10 cellular contexts compared by ENCODE assay signal in genomic region chr3:42097166-42097946, GRCh38. TPM values are rescaled to one million over a fixed set of nuclear protein-coding genes. Genes with fewer than 3 reads are reported as not detected.
DNase-seq lines count a peak whose midpoint lies in the region; ATAC-seq and TF ChIP-seq lines count a peak whose summit lies in the region.
"Had no signal": no experiment of that assay in that cellular context is flagged by ENCODE, and none has a peak within 500 bp of the region (broad histone marks: within the 10 kb centered on the region; RNA-seq: fewer than 3 reads in every experiment).

No MANE protein-coding gene starts in this region.

- peaks cover 31% of the 10 kb centered on the region for H3K4me1 ChIP-seq in mammary epithelial cell (ENCODE audit: insufficient read depth, low read length)

- BruUV-seq in mammary epithelial cell (replicated peaks; lab: Mats Ljungman, UMichigan) = no TSS peak

- H3K9me3 Mint-ChIP-seq in IgD-negative memory B cell (peaks cover 0 to 1% (median 0%) of the 10 kb centered on the region in 3 donors), naive B cell (peaks cover 0 to under 1% (median 0%) of the 10 kb centered on the region in 7 donors)

- H3K36me3 ChIP-seq in mammary epithelial cell (ENCODE audit: insufficient read depth, low read length) = no peaks in the 10 kb centered on the region

- no peaks in the 10 kb centered on the region for H3K27me3 Mint-ChIP-seq in IgD-negative memory B cell
- no peaks in the 10 kb centered on the region for H3K27me3 Mint-ChIP-seq in naive B cell

- CTCF ChIA-PET in mammary epithelial cell (lab: Charles Lee; ENCODE audit: low non-redundant PET) = interaction anchor here (0.6 kb wide), 1 partner anchor 83 kb away, joined by 3 read pairs; no protein-coding TSS in a partner anchor

- H3K4me1 Mint-ChIP-seq in IgD-negative memory B cell (peaks cover 33 to 36% (median 35%) of the 10 kb centered on the region in 3 donors), naive B cell (peaks cover 54 to 77% (median 72%) of the 10 kb centered on the region in 3 donors)

- H3K27me3 ChIP-seq in mammary epithelial cell (ENCODE audit: insufficient read depth, low read length) = no peaks in the 10 kb centered on the region

- H2AFZ ChIP-seq in mammary epithelial cell (ENCODE audit: low read depth, low read length) = no peak overlapping the region

- peak overlapping the region; percentile 58 for H3K4me2 ChIP-seq in mammary epithelial cell (ENCODE audit: insufficient read depth, low read depth, low read length)

- DNase-seq in AG08396 (ENCODE audit: low spot score) (peak; percentile 47), mammary epithelial cell (peak; percentile 71), naive B cell (no peak), NCI-H345 treated with DMSO at 0.1 percent for 48 hours (lab: John Stamatoyannopoulos, UW; ENCODE audit: unreplicated experiment) (no peak)
- DNase-seq: Kasumi-1 had no signal

- no peak for TF ChIP-seq CTCF in mammary epithelial cell (conservative IDR thresholded peaks at IDR 0.05 in 1 of 2, IDR thresholded peaks at IDR 0.05 in 1 of 2; ENCODE audit: extremely low read depth in 1 of 2, insufficient read depth in 1 of 2, low read depth in 1 of 2, low read length in 2 of 2)

- no peak overlapping the region for H3K27ac ChIP-seq in mammary epithelial cell (ENCODE audit: insufficient read depth, low read depth, low read length)
- H3K27ac ChIP-seq: epithelial cell of prostate had no signal

- WGBS in mammary epithelial cell (ENCODE audit: low coverage, missing lambda C conversion rate) = 26% methylated on average over 9 of the region's 9 CpGs

- H3K4me3 ChIP-seq in mammary epithelial cell (replicated peaks in 1 of 3; ENCODE audit: insufficient read depth in 1 of 3, low read depth in 2 of 3, low read length in 3 of 3) = no peak overlapping the region

- H4K20me1 ChIP-seq in mammary epithelial cell (ENCODE audit: insufficient read depth, low read length) = no peaks in the 10 kb centered on the region

- peaks cover 79% of the 10 kb centered on the region for H3K79me2 ChIP-seq in mammary epithelial cell (ENCODE audit: insufficient read depth, low read length)

- H3K9me3 ChIP-seq in mammary epithelial cell (replicated peaks; ENCODE audit: insufficient read depth, low read length) = peaks cover 1% of the 10 kb centered on the region

- in situ Hi-C loops in mammary epithelial cell (cut with MboI; ENCODE audit: low sequenced_read_pairs in 2 of 2) = loop anchor here (10.0 kb wide), 2 partner anchors 83 to 193 kb away; no protein-coding TSS in a partner anchor

- dilution Hi-C loops in mammary epithelial cell (cut with HindIII; ENCODE audit: low sequenced_read_pairs) = no loop called here

- no peak overlapping the region for H3K4me3 Mint-ChIP-seq in IgD-negative memory B cell
- H3K4me3 Mint-ChIP-seq in naive B cell = no peak overlapping the region

- H3K27ac Mint-ChIP-seq in IgD-negative memory B cell (peak overlapping the region; percentile 7 to 80 (median 56)), naive B cell (peak overlapping the region; percentile 14 to 93 (median 78))

- intact Hi-C loops in mammary epithelial cell (cut with micrococcal nuclease) = no loop called here

- no peak overlapping the region for H3K9ac ChIP-seq in mammary epithelial cell (ENCODE audit: insufficient read depth, low read length)

- H3K36me3 Mint-ChIP-seq in IgD-negative memory B cell (peaks cover 2% of the 10 kb centered on the region), naive B cell (peaks cover 3 to 4% of the 10 kb centered on the region in 2 donors)

- ATAC-seq in naive B cell (ENCODE audit: low read depth in 2 of 2) (no peak), GM21737 (IDR thresholded peaks at IDR 0.05; ENCODE audit: unreplicated experiment) (no peak), GM18520 (IDR thresholded peaks at IDR 0.05; ENCODE audit: unreplicated experiment) (no peak), HG03135 (IDR thresholded peaks at IDR 0.05; ENCODE audit: unreplicated experiment) (no peak)

RNA-seq across cellular contexts. Expression of gene TRAK1, which starts 6.2 kb away (rescaled TPM):
- polyA plus RNA-seq in IgD-negative memory B cell (24.6 TPM), mammary epithelial cell (36.6 TPM), naive B cell (ENCODE audit: low read depth in 6 of 6) (10 to 100 TPM; 20.5 to 54.1 (median 28.4) TPM)
- total RNA-seq in mammary epithelial cell = 10 to 100 TPM; 64.5 to 67.2 TPM
- 56.6 TPM for polyA minus RNA-seq in mammary epithelial cell

Comparison
In these comparisons a context has a peak if more than half of its experiments do, and no peak if none do; other contexts are left out.
1. DNase-seq: peak in AG08396 (single experiment) and mammary epithelial cell (single experiment); none in naive B cell (single experiment) and NCI-H345 treated with DMSO at 0.1 percent for 48 hours (single experiment).